ENCODE assay signal across 8 cellular contexts in the genomic region with DNA sequence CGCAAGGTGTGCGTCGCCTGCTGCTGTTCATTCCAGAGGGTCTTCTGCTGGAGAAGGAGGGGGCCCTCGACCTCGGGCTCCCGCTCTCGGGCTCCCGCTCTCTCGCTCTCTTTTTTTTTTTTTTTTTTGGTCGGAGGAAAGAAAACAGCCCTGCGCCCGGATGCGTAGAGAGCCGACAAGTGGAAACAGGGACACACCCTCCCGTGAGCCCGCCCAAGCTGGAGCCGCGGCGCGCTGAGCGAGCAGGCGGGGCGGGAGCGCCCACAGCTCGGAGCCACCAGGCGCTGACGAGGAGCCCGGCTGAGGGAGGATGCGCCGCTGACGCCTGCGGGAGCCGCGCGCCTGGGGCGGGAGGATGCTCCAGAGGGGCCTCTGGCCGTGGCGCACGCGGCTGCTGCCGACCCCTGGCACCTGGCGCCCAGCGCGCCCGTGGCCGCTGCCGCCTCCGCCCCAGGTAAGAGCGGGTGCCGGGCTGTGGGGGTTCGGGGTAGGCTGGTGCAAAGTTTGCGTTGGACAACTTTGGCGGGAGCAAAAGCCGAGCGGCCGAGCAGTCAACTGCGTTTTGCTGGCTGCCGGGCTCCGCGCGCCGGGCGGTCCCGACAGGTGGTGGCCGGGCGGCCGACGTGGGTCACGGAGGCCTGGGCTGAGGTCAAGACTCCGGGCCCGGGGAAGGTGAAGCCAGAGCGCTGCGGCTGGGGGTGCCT. TPM values are rescaled to one million over a fixed set of nuclear protein-coding genes. Genes with fewer than 3 reads are reported as not detected.
DNase-seq lines count a peak whose midpoint lies in the region; ATAC-seq and TF ChIP-seq lines count a peak whose summit lies in the region.

A gene with protein sequence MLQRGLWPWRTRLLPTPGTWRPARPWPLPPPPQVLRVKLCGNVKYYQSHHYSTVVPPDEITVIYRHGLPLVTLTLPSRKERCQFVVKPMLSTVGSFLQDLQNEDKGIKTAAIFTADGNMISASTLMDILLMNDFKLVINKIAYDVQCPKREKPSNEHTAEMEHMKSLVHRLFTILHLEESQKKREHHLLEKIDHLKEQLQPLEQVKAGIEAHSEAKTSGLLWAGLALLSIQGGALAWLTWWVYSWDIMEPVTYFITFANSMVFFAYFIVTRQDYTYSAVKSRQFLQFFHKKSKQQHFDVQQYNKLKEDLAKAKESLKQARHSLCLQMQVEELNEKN (plus strand): TSS at position 264 of the 704 bp plus-strand sequence. CDS start 92 bp downstream, at position 356.

- H3K27ac ChIP-seq in OCI-LY3 (ENCODE audit: low read length) (peak within 1 kb of the TSS; percentile 79), esophagus (ENCODE audit: low read depth in 2 of 2, low read length in 1 of 2) (peak within 1 kb of the TSS; percentile 93 to 97), muscle layer of colon (ENCODE audit: low read depth, low read length) (peak within 1 kb of the TSS; percentile 44)

- H3K79me2 ChIP-seq in OCI-LY3 (ENCODE audit: low read length), result peaks cover 28% of the 10 kb centered on the region

- H3K9me3 ChIP-seq in OCI-LY3 (ENCODE audit: insufficient read depth, low read length), result no peaks in the 10 kb centered on the region
- peaks cover 0 to 3% of the 10 kb centered on the region in 2 donors for H3K9me3 ChIP-seq in esophagus (ENCODE audit: control insufficient read depth in 2 of 2, insufficient read depth in 1 of 2, low read depth in 1 of 2, low read length in 1 of 2)
- H3K9me3 ChIP-seq in muscle layer of colon (ENCODE audit: low read length), result no peaks in the 10 kb centered on the region

- peaks cover 10% of the 10 kb centered on the region for H3K4me1 Mint-ChIP-seq in Calu3 (ENCODE audit: low read depth, unreplicated experiment)

- peak within 1 kb of the TSS; percentile 98 for H3K4me3 ChIP-seq in OCI-LY3 (ENCODE audit: low read length)
- H3K4me3 ChIP-seq in esophagus (ENCODE audit: low read depth in 1 of 2, low read length in 2 of 2), result peak within 1 kb of the TSS; percentile 68 to 74
- peak within 1 kb of the TSS; percentile 70 to 71 for H3K4me3 ChIP-seq in muscle layer of colon (ENCODE audit: low read depth in 1 of 2, low read length in 2 of 2)

- peak within 1 kb of the TSS; percentile 92 for H3K4me3 Mint-ChIP-seq in Calu3 (ENCODE audit: low read depth, unreplicated experiment)

- H2AFZ ChIP-seq in OCI-LY3 (ENCODE audit: low read depth, low read length), result peak within 1 kb of the TSS; percentile 85

- H3K27me3 ChIP-seq in OCI-LY3 (ENCODE audit: low read depth, low read length), result no peaks in the 10 kb centered on the region
- no peaks in the 10 kb centered on the region for H3K27me3 ChIP-seq in esophagus (ENCODE audit: control insufficient read depth in 1 of 2, insufficient read depth in 2 of 2, low read length in 2 of 2)
- H3K27me3 ChIP-seq in muscle layer of colon (ENCODE audit: control insufficient read depth in 1 of 2, insufficient read depth in 2 of 2, low read length in 2 of 2), result no peaks in the 10 kb centered on the region

- no peaks in the 10 kb centered on the region for H3K36me3 ChIP-seq in OCI-LY3 (replicated peaks; ENCODE audit: low read depth, low read length)
- H3K36me3 ChIP-seq in esophagus (ENCODE audit: control insufficient read depth in 2 of 2, insufficient read depth in 2 of 2, low read length in 1 of 2), result no peaks in the 10 kb centered on the region
- no peaks in the 10 kb centered on the region for H3K36me3 ChIP-seq in muscle layer of colon (ENCODE audit: insufficient read depth, low read length)

- intact Hi-C loops in Calu3 (cut with micrococcal nuclease; ENCODE audit: unreplicated experiment), result no loop called here

- CTCF ChIA-PET in Calu3 (lab: Charles Lee), result interaction anchor here (0.6 to 1.1 kb wide), 2 partner anchors 127 to 248 kb away, joined by 3 to 5 read pairs; a partner anchor contains a TSS

- DNase-seq in Calu3, result peak; percentile 77
- peak; percentile 94 for DNase-seq in HT1080 (ENCODE audit: low read depth)
- DNase-seq in activated T-cell treated with anti-CD3 and anti-CD28 coated beads for 4 hours, result peak; percentile 80
- peak; percentile 75 for DNase-seq in stimulated activated CD8-positive, alpha-beta memory T cell treated with anti-CD3 and anti-CD28 coated beads, Interleukin-7, amount 100 ng/mL, for 1 hour (ENCODE audit: low read depth in 2 of 2)

- H3K9me3 Mint-ChIP-seq in Calu3 (ENCODE audit: low read depth, unreplicated experiment), result no peaks in the 10 kb centered on the region

- H3K9ac ChIP-seq in OCI-LY3 (ENCODE audit: low read length) (peak within 1 kb of the TSS; percentile 92), muscle layer of colon (ENCODE audit: low read length) (peak within 1 kb of the TSS; percentile 22)

- 0 to 1% methylated on average over 59 to 73 of the region's 73 CpGs for WGBS in esophagus, 2 donors

- H3K4me2 ChIP-seq in OCI-LY3 (ENCODE audit: low read length), result peak within 1 kb of the TSS; percentile 98

- ATAC-seq in GM21381 (IDR thresholded peaks at IDR 0.05; ENCODE audit: unreplicated experiment), result peak; percentile 92

- H3K36me3 Mint-ChIP-seq in Calu3 (ENCODE audit: insufficient read depth, unreplicated experiment), result peaks cover 15% of the 10 kb centered on the region

- H4K20me1 ChIP-seq in OCI-LY3 (ENCODE audit: insufficient read depth, low read length), result peaks cover 10% of the 10 kb centered on the region

- H3K27me3 Mint-ChIP-seq in Calu3 (ENCODE audit: unreplicated experiment), result no peaks in the 10 kb centered on the region

- no TSS peak for BruUV-seq in Calu3 (replicated peaks; lab: Mats Ljungman, UMichigan)

- TF ChIP-seq CTCF in Calu3 (IDR thresholded peaks at IDR 0.05; ENCODE audit: unreplicated experiment) (no peak), OCI-LY3 (IDR thresholded peaks at IDR 0.05; ENCODE audit: low read depth, low read length) (no peak)

- H3K4me1 ChIP-seq in OCI-LY3 (ENCODE audit: low read length) (peaks cover 14% of the 10 kb centered on the region), esophagus (ENCODE audit: control insufficient read depth in 2 of 2, insufficient read depth in 2 of 2, low read length in 1 of 2) (no peaks in the 10 kb centered on the region), muscle layer of colon (ENCODE audit: insufficient read depth, low read length) (peaks cover 6% of the 10 kb centered on the region)

- peak within 1 kb of the TSS; percentile 83 for H3K27ac Mint-ChIP-seq in Calu3 (ENCODE audit: unreplicated experiment)

RNA-seq across cellular contexts. Expression of the gene that starts here (rescaled TPM):
- 11.8 and 14.7 TPM in 2 replicates for total RNA-seq in Calu3 (2022)
- 50.1 and 92.6 TPM in 2 replicates for total RNA-seq in HT1080 (2014; rRNA removed; shearing (Covaris generic))
- 45.3 and 46.7 TPM in 2 replicates for polyA plus RNA-seq in HT1080 (2015; cell fraction: cytosol; rRNA removed)
- 24.5 and 39.7 TPM in 2 replicates for polyA plus RNA-seq in HT1080 (2015; cell fraction: nucleus; rRNA removed)
- 1 to 10 TPM; 4.3 to 9.4 TPM for polyA plus RNA-seq in esophagus

Comparison
In these comparisons a context has a peak if more than half of its experiments do, and no peak if none do; other contexts are left out.
1. Peak in every context shown above with its lines: DNase-seq, ATAC-seq, H3K4me3 ChIP-seq and H3K27ac ChIP-seq.
2. H3K27ac ChIP-seq: peak in every context shown above with its lines; median percentile 95 in esophagus; 79 in OCI-LY3; 44 in muscle layer of colon.